Comparison of ENCODE assay signal across 3 cellular contexts in genomic region chr7:97072025-97072424, GRCh38. TPM values are rescaled to one million over a fixed set of nuclear protein-coding genes. Genes with fewer than 3 reads are reported as not detected.
"Had no signal": no experiment of that assay in that cellular context is flagged by ENCODE, and none has a peak within 500 bp of the region (broad histone marks: within the 10 kb centered on the region; RNA-seq: fewer than 3 reads in every experiment).

No MANE protein-coding gene starts in this region.

RNA-seq across cellular contexts. Expression of gene DLX5, which starts 47.4 kb away (rescaled TPM):
- total RNA-seq: NCI-H460, Peyer's patch, Right ventricle myocardium superior had no signal
